In the genomic region with DNA sequence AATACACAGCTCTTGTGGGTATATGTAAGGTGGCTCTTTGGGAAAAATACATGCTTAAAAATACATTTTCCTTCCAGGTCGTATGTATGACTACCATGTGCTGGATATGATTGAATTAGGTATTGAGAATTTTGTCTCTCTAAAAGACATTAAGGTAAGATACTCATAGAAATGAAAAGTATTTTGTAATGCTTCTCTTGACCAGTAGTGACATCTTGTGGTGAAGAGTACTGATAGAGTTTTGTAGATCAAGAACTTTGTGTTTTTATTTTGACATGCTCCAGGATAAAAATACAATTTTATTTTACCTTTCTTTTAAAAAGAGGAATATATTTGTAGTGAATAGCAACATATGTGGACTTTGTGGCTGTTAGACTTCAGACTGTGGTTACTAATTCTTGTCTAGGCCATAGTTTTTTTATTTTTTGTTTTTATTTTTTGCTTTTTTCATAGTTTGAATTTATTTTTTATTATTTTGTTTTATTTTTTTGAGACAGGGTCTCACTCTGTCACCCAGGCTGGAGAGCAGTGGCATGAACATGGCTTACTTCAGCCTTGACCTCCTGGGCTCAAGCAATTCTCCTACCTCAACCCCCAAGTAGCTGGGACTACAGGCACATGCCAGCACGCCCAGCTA, we compare ENCODE assay signal across 8 cellular contexts. TPM values are rescaled to one million over a fixed set of nuclear protein-coding genes. Genes with fewer than 3 reads are reported as not detected.
DNase-seq lines count a peak whose midpoint lies in the region; ATAC-seq and TF ChIP-seq lines count a peak whose summit lies in the region.

No MANE protein-coding gene starts in this region.

- no peak for ATAC-seq in HG03571 (IDR thresholded peaks at IDR 0.05; ENCODE audit: unreplicated experiment)

- TF ChIP-seq RAD21 in SK-N-SH (IDR thresholded peaks at IDR 0.05; ENCODE audit: low read length) = peak; percentile 53

- H3F3A ChIP-seq in SK-N-SH (replicated peaks; ENCODE audit: insufficient read depth) = peaks cover 3% of the 10 kb centered on the region

- peak; percentile 71 for TF ChIP-seq CTCF in SK-N-SH (IDR thresholded peaks at IDR 0.05)
- TF ChIP-seq CTCF in glutamatergic neuron (IDR thresholded peaks at IDR 0.05; ENCODE audit: partially characterized antibody, unreplicated experiment) = peak; percentile 22

- H3K4me3 ChIP-seq in SK-N-SH (ENCODE audit: low read depth in 2 of 2, low read length in 1 of 2) = no peak overlapping the region

- no peak overlapping the region for H3K9ac ChIP-seq in SK-N-SH

- H3K4me2 ChIP-seq in SK-N-SH = no peak overlapping the region

- peak overlapping the region in 1 of 2 experiments; percentile 21; a peak in 1 of 4 replicates for H3K27ac ChIP-seq in SK-N-SH (ENCODE audit: low read depth in 2 of 2, low read length in 1 of 2)

- no peak overlapping the region for H3K27ac Mint-ChIP-seq in glutamatergic neuron (ENCODE audit: unreplicated experiment)

- H3K9me3 ChIP-seq in SK-N-SH = no peaks in the 10 kb centered on the region

- peaks cover 16% of the 10 kb centered on the region; the same call in 1 of the 2 replicates for H3K79me2 ChIP-seq in SK-N-SH (ENCODE audit: insufficient read depth)

- TF ChIP-seq EP300 in SK-N-SH (IDR thresholded peaks at IDR 0.05; ENCODE audit: borderline replicate concordance in 1 of 2, low read depth in 1 of 2, low read length in 1 of 2) = no peak

- H3K4me1 ChIP-seq in SK-N-SH (ENCODE audit: control insufficient read depth in 1 of 2, insufficient read depth in 2 of 2, low read depth in 1 of 2, low read length in 1 of 2) = no peaks in the 10 kb centered on the region

- 48% methylated on average over 2 of the region's 2 CpGs for WGBS in SK-N-SH (ENCODE audit: low lambda C conversion rate)

- CTCF ChIA-PET in SK-N-SH (lab: Yijun Ruan, JAX) = interaction anchor here (0.6 to 2.8 kb wide), 7 partner anchors 12 to 472 kb away, joined by 3 to 16 read pairs (median 3); a partner anchor contains a TSS

- H3K36me3 ChIP-seq in SK-N-SH (replicated peaks in 1 of 2; ENCODE audit: control insufficient read depth in 1 of 2, insufficient read depth in 2 of 2, low read length in 1 of 2) = peaks cover 29 to 56% of the 10 kb centered on the region in 2 experiments

- H3K36me3 Mint-ChIP-seq in glutamatergic neuron (ENCODE audit: unreplicated experiment) = no peaks in the 10 kb centered on the region

- H3K27me3 ChIP-seq in SK-N-SH (ENCODE audit: insufficient read depth) = no peaks in the 10 kb centered on the region

- H3K27me3 Mint-ChIP-seq in glutamatergic neuron (ENCODE audit: unreplicated experiment) = peaks cover 3% of the 10 kb centered on the region

- H4K20me1 ChIP-seq in SK-N-SH (ENCODE audit: insufficient read depth) = no peaks in the 10 kb centered on the region

- H3K9me2 ChIP-seq in SK-N-SH = no peaks in the 10 kb centered on the region

- no peaks in the 10 kb centered on the region for H3K4me1 Mint-ChIP-seq in glutamatergic neuron (ENCODE audit: low read depth, unreplicated experiment)

- peaks cover 2% of the 10 kb centered on the region for H3K9me3 Mint-ChIP-seq in glutamatergic neuron (ENCODE audit: unreplicated experiment)

- peak; percentile 12 for DNase-seq in A172 (ENCODE audit: low spot score)
- DNase-seq in GM03348 (ENCODE audit: low spot score) = peak; percentile 39
- no peak for DNase-seq in SK-N-SH
- no peak for DNase-seq in glutamatergic neuron
- DNase-seq in activated gamma-delta T cell treated with Interleukin-2 at 50 U/mL for 16 hours = no peak
- DNase-seq in activated CD8-positive, alpha-beta memory T cell treated with anti-CD3 and anti-CD28 coated beads, Interleukin-2, amount 50 U/mL, for 48 hours = no peak
- no peak for DNase-seq in NCI-H187 treated with DMSO at 0.1 percent for 48 hours (lab: John Stamatoyannopoulos, UW)

- no peak overlapping the region for H3K4me3 Mint-ChIP-seq in glutamatergic neuron (ENCODE audit: unreplicated experiment)

- no peak overlapping the region for H2AFZ ChIP-seq in SK-N-SH (ENCODE audit: low read depth)

- POLR2A ChIA-PET in SK-N-SH (lab: Yijun Ruan, JAX) = no interaction called here

TF ChIP-seq in SK-N-SH, 30 proteins besides CTCF, POLR2A, EP300 and RAD21:
- TF ChIP-seq RFX5 (IDR thresholded peaks at IDR 0.05; ENCODE audit: low read length) = no peak
- TF ChIP-seq MEF2A (IDR thresholded peaks at IDR 0.05; ENCODE audit: borderline replicate concordance, low read depth) = no peak
- TF ChIP-seq, protein P1, sequence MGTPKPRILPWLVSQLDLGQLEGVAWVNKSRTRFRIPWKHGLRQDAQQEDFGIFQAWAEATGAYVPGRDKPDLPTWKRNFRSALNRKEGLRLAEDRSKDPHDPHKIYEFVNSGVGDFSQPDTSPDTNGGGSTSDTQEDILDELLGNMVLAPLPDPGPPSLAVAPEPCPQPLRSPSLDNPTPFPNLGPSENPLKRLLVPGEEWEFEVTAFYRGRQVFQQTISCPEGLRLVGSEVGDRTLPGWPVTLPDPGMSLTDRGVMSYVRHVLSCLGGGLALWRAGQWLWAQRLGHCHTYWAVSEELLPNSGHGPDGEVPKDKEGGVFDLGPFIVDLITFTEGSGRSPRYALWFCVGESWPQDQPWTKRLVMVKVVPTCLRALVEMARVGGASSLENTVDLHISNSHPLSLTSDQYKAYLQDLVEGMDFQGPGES (IDR thresholded peaks at IDR 0.05; ENCODE audit: low read depth, low read length) = no peak
- TF ChIP-seq, protein P2, sequence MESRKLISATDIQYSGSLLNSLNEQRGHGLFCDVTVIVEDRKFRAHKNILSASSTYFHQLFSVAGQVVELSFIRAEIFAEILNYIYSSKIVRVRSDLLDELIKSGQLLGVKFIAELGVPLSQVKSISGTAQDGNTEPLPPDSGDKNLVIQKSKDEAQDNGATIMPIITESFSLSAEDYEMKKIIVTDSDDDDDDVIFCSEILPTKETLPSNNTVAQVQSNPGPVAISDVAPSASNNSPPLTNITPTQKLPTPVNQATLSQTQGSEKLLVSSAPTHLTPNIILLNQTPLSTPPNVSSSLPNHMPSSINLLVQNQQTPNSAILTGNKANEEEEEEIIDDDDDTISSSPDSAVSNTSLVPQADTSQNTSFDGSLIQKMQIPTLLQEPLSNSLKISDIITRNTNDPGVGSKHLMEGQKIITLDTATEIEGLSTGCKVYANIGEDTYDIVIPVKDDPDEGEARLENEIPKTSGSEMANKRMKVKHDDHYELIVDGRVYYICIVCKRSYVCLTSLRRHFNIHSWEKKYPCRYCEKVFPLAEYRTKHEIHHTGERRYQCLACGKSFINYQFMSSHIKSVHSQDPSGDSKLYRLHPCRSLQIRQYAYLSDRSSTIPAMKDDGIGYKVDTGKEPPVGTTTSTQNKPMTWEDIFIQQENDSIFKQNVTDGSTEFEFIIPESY (IDR thresholded peaks at IDR 0.05; ENCODE audit: borderline replicate concordance, low read depth) = no peak
- no peak for TF ChIP-seq GATA2 (CRISPR knock-in tag; IDR thresholded peaks at IDR 0.05)
- peak; percentile 25; the same call in 1 of the 2 replicates for TF ChIP-seq SMC3 (IDR thresholded peaks at IDR 0.05; ENCODE audit: low read depth, low read length)
- TF ChIP-seq, protein P3, sequence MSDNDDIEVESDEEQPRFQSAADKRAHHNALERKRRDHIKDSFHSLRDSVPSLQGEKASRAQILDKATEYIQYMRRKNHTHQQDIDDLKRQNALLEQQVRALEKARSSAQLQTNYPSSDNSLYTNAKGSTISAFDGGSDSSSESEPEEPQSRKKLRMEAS (IDR thresholded peaks at IDR 0.05; ENCODE audit: low read depth) = no peak

RNA-seq across cellular contexts. Expression of a gene that starts 17.9 kb away (rescaled TPM):
- total RNA-seq in A172 (2014; rRNA removed; shearing (Covaris generic)) = 70.6 and 89.1 TPM in 2 replicates
- 13.8 and 15.5 TPM in 2 replicates for polyA plus RNA-seq in SK-N-SH (2012; rRNA removed)
- 23.2 and 33.0 TPM in 2 replicates for polyA plus RNA-seq in SK-N-SH (2012; cell fraction: cytosol; rRNA removed)
- polyA plus RNA-seq in SK-N-SH (2012; cell fraction: nucleus; rRNA removed) = 5.2 and 10.3 TPM in 2 replicates
- 15.8 TPM for total RNA-seq in glutamatergic neuron (ENCODE audit: unreplicated experiment)

RNA-seq across cellular contexts. Expression of a gene that starts 41.2 kb away (rescaled TPM):
- total RNA-seq in A172 (2014; rRNA removed; shearing (Covaris generic)) = 128 and 230 TPM in 2 replicates
- 28.4 and 38.5 TPM in 2 replicates for polyA plus RNA-seq in SK-N-SH (2012; rRNA removed)
- 53.0 and 100 TPM in 2 replicates for polyA plus RNA-seq in SK-N-SH (2012; cell fraction: cytosol; rRNA removed)
- 3.9 and 6.6 TPM in 2 replicates for polyA plus RNA-seq in SK-N-SH (2012; cell fraction: nucleus; rRNA removed)
- total RNA-seq in glutamatergic neuron (ENCODE audit: unreplicated experiment) = 56.1 TPM

Comparison
In these comparisons a context has a peak if more than half of its experiments do, and no peak if none do; other contexts are left out.
1. DNase-seq: peak in A172 (single experiment) and GM03348 (single experiment); none in SK-N-SH (single experiment), glutamatergic neuron (single experiment), activated gamma-delta T cell treated with Interleukin-2 at 50 U/mL for 16 hours (single experiment), activated CD8-positive, alpha-beta memory T cell treated with anti-CD3 and anti-CD28 coated beads, Interleukin-2, amount 50 U/mL, for 48 hours (single experiment) and NCI-H187 treated with DMSO at 0.1 percent for 48 hours (single experiment).